ENCODE assay signal across 1 cellular context in the genomic region with DNA sequence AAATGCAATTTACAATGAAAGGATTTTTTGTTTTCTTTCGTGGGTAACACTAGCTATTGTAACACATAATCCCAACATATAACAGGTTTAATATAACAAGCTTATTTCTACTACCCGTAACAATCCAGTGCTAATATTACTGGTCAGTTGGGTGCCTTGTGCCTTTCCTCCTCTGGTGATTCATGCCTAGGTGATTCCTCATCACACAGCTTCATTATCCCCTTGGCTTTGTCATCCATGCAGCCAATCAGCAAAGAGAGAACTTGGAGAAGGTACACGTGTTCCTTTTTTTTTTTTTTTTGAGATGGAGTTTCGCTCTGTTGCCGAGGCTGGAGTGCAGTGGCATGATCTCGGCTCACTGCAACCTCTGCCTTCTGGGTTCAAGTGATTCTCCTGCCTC.
TF ChIP-seq lines count a peak whose summit lies in the region.

No MANE protein-coding gene starts in this region.

TF ChIP-seq in HCT116, 20 proteins besides CTCF, POLR2A, EP300 and RAD21:
- TF ChIP-seq SIN3A (IDR thresholded peaks at IDR 0.05; ENCODE audit: low read depth) (no peak), EZH2 (IDR thresholded peaks at IDR 0.05) (no peak), ZFX (IDR thresholded peaks at IDR 0.05) (no peak), SRF (IDR thresholded peaks at IDR 0.05; ENCODE audit: low read depth) (no peak), JUND (IDR thresholded peaks at IDR 0.05) (no peak), EGR1 (IDR thresholded peaks at IDR 0.05; ENCODE audit: low read depth) (no peak), EZH2phosphoT487 (IDR thresholded peaks at IDR 0.05; ENCODE audit: borderline replicate concordance) (no peak), FOSL1 (IDR thresholded peaks at IDR 0.05; ENCODE audit: low read depth) (no peak)
- TF ChIP-seq, protein P1, sequence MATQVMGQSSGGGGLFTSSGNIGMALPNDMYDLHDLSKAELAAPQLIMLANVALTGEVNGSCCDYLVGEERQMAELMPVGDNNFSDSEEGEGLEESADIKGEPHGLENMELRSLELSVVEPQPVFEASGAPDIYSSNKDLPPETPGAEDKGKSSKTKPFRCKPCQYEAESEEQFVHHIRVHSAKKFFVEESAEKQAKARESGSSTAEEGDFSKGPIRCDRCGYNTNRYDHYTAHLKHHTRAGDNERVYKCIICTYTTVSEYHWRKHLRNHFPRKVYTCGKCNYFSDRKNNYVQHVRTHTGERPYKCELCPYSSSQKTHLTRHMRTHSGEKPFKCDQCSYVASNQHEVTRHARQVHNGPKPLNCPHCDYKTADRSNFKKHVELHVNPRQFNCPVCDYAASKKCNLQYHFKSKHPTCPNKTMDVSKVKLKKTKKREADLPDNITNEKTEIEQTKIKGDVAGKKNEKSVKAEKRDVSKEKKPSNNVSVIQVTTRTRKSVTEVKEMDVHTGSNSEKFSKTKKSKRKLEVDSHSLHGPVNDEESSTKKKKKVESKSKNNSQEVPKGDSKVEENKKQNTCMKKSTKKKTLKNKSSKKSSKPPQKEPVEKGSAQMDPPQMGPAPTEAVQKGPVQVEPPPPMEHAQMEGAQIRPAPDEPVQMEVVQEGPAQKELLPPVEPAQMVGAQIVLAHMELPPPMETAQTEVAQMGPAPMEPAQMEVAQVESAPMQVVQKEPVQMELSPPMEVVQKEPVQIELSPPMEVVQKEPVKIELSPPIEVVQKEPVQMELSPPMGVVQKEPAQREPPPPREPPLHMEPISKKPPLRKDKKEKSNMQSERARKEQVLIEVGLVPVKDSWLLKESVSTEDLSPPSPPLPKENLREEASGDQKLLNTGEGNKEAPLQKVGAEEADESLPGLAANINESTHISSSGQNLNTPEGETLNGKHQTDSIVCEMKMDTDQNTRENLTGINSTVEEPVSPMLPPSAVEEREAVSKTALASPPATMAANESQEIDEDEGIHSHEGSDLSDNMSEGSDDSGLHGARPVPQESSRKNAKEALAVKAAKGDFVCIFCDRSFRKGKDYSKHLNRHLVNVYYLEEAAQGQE (IDR thresholded peaks at IDR 0.05; ENCODE audit: low read depth) = no peak
- TF ChIP-seq, protein P2, sequence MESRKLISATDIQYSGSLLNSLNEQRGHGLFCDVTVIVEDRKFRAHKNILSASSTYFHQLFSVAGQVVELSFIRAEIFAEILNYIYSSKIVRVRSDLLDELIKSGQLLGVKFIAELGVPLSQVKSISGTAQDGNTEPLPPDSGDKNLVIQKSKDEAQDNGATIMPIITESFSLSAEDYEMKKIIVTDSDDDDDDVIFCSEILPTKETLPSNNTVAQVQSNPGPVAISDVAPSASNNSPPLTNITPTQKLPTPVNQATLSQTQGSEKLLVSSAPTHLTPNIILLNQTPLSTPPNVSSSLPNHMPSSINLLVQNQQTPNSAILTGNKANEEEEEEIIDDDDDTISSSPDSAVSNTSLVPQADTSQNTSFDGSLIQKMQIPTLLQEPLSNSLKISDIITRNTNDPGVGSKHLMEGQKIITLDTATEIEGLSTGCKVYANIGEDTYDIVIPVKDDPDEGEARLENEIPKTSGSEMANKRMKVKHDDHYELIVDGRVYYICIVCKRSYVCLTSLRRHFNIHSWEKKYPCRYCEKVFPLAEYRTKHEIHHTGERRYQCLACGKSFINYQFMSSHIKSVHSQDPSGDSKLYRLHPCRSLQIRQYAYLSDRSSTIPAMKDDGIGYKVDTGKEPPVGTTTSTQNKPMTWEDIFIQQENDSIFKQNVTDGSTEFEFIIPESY (IDR thresholded peaks at IDR 0.05; ENCODE audit: extremely low read depth, insufficient replicate concordance, low read length) = no peak
- TF ChIP-seq, protein P3, sequence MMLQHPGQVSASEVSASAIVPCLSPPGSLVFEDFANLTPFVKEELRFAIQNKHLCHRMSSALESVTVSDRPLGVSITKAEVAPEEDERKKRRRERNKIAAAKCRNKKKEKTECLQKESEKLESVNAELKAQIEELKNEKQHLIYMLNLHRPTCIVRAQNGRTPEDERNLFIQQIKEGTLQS (IDR thresholded peaks at IDR 0.05) = no peak
- TF ChIP-seq, protein P4, sequence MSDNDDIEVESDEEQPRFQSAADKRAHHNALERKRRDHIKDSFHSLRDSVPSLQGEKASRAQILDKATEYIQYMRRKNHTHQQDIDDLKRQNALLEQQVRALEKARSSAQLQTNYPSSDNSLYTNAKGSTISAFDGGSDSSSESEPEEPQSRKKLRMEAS (IDR thresholded peaks at IDR 0.05) = no peak
